In genomic region chr9:130235558-130236435, GRCh38 we compare ENCODE assay signal across 8 cellular contexts. TPM values are rescaled to one million over a fixed set of nuclear protein-coding genes. Genes with fewer than 3 reads are reported as not detected.
DNase-seq lines count a peak whose midpoint lies in the region; ATAC-seq and FAIRE-seq lines count a peak whose summit lies in the region.

No MANE protein-coding gene starts in this region.

- no peaks in the 10 kb centered on the region for H3K36me3 ChIP-seq in Karpas-422 (ENCODE audit: insufficient read depth, low read length)
- H3K36me3 ChIP-seq in small intestine (ENCODE audit: control insufficient read depth in 2 of 2, insufficient read depth in 2 of 2, low read length in 2 of 2): no peaks in the 10 kb centered on the region

- no peaks in the 10 kb centered on the region for H3K9me2 ChIP-seq in Karpas-422 (replicated peaks; ENCODE audit: insufficient read depth, low read length)

- FAIRE-seq in small intestine (lab: Jason Lieb, UNC): no peak

- H4K20me1 ChIP-seq in Karpas-422 (ENCODE audit: insufficient read depth, low read depth, low read length): no peaks in the 10 kb centered on the region

- peak overlapping the region; percentile 17; the same call in 1 of the 2 replicates for H3K4me3 ChIP-seq in Karpas-422 (ENCODE audit: low read length)
- H3K4me3 ChIP-seq in small intestine (ENCODE audit: low read depth in 1 of 2, low read length in 2 of 2): no peak overlapping the region

- H3K4me1 ChIP-seq in Karpas-422 (ENCODE audit: low read length): peaks cover 10% of the 10 kb centered on the region
- no peaks in the 10 kb centered on the region for H3K4me1 ChIP-seq in small intestine (ENCODE audit: control insufficient read depth in 2 of 2, insufficient read depth in 1 of 2, low read depth in 1 of 2, low read length in 1 of 2)

- H3K27me3 ChIP-seq in Karpas-422 (ENCODE audit: low read length) (no peaks in the 10 kb centered on the region), small intestine (ENCODE audit: control insufficient read depth in 2 of 2, insufficient read depth in 2 of 2, low read length in 2 of 2) (no peaks in the 10 kb centered on the region)

- no peak overlapping the region for H3K27ac ChIP-seq in Karpas-422 (ENCODE audit: low read length)
- H3K27ac ChIP-seq in small intestine (ENCODE audit: low read depth in 1 of 2, low read length in 1 of 2): no peak overlapping the region

- no peak overlapping the region for H2AFZ ChIP-seq in Karpas-422 (ENCODE audit: low read length)

- no peaks in the 10 kb centered on the region for H3K79me2 ChIP-seq in Karpas-422 (ENCODE audit: low read length)

- ATAC-seq in GM21737 (IDR thresholded peaks at IDR 0.05; ENCODE audit: unreplicated experiment) (no peak), HG03439 (IDR thresholded peaks at IDR 0.05; ENCODE audit: unreplicated experiment) (no peak)

- H3K9me3 ChIP-seq in Karpas-422 (ENCODE audit: low read length) (no peaks in the 10 kb centered on the region), small intestine (ENCODE audit: control insufficient read depth, low read depth) (no peaks in the 10 kb centered on the region)

- 50 to 51% (median 51%) methylated on average over 44 to 45 of the region's 45 CpGs for WGBS in small intestine, 3 donors

- peak; percentile 33 for DNase-seq in DMS153 (lab: John Stamatoyannopoulos, UW)
- DNase-seq in Karpas-422: peak; percentile 84
- DNase-seq in T-helper 1 cell: peak; percentile 39 to 60 (median 54)
- DNase-seq in amygdala (lab: John Stamatoyannopoulos, UW): peak in 39 of 56 donors; percentile 18 to 75 (median 39)
- peak; percentile 67 for DNase-seq in hepatic stellate cell (ENCODE audit: low spot score)
- peak; percentile 31 for DNase-seq in small intestine

- H3K9ac ChIP-seq in Karpas-422 (ENCODE audit: low read length): no peak overlapping the region

- H3K4me2 ChIP-seq in Karpas-422 (ENCODE audit: low read depth, low read length, poor library complexity, severe bottlenecking): peak overlapping the region; percentile 39

RNA-seq across cellular contexts. Expression of gene HMCN2, which starts 29.8 kb away (rescaled TPM):
- not detected in 2 replicates for total RNA-seq in Karpas-422 (2014; rRNA removed; shearing (Covaris generic); ENCODE audit: low replicate concordance)
- 10 to 100 TPM in 1 of 3 donors, 1 to 10 TPM in 1, not detected in 1; 1.1 to 10.6 TPM for polyA plus RNA-seq in small intestine

Comparison
In these comparisons a context has a peak if more than half of its experiments do, and no peak if none do; other contexts are left out.
1. DNase-seq: peak in every context shown above with its lines; median percentile 84 in Karpas-422; 67 in hepatic stellate cell; 54 in T-helper 1 cell; 39 in amygdala; 33 in DMS153; 31 in small intestine.